1 cellular context compared by ENCODE assay signal in genomic region chr17:2029911-2030778, GRCh38.
TF ChIP-seq lines count a peak whose summit lies in the region.

Gene DPH1 (plus strand): TSS chr17:2030153. CDS start chr17:2030170, 17 bp downstream.

TF ChIP-seq in HepG2, 621 proteins besides CTCF, POLR2A, EP300 and RAD21 (continued from another document and continues in another):
- TF ChIP-seq, protein P1, sequence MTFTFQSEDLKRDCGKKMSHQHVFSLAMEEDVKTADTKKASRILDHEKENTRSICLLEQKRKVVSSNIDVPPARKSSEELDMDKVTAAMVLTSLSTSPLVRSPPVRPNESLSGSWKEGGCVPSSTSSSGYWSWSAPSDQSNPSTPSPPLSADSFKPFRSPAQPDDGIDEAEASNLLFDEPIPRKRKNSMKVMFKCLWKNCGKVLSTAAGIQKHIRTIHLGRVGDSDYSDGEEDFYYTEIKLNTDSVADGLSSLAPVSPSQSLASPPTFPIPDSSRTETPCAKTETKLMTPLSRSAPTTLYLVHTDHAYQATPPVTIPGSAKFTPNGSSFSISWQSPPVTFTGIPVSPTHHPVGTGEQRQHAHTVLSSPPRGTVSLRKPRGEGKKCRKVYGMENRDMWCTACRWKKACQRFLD (CRISPR knock-in tag; IDR thresholded peaks at IDR 0.05; ENCODE audit: borderline replicate concordance), result no peak; the same call in 1 of the 2 replicates
- TF ChIP-seq ZFP91 (CRISPR knock-in tag; IDR thresholded peaks at IDR 0.05; ENCODE audit: borderline replicate concordance) (peak; percentile 88), ZNF235 (CRISPR knock-in tag; IDR thresholded peaks at IDR 0.05; ENCODE audit: borderline replicate concordance) (peak; percentile 62; the same call in 1 of the 2 replicates), ZFP36L1 (CRISPR knock-in tag; IDR thresholded peaks at IDR 0.05) (peak; percentile 58; the same call in 1 of the 2 replicates), ZNF777 (CRISPR knock-in tag; IDR thresholded peaks at IDR 0.05) (peak; percentile 89), SUZ12 (IDR thresholded peaks at IDR 0.05; ENCODE audit: low read depth, low read length) (no peak), ZNF816 (CRISPR knock-in tag; IDR thresholded peaks at IDR 0.05; ENCODE audit: borderline replicate concordance) (no peak), NFRKB (IDR thresholded peaks at IDR 0.05) (no peak), PHB2 (IDR thresholded peaks at IDR 0.05; ENCODE audit: partially characterized antibody) (no peak), NCOA1 (CRISPR knock-in tag; IDR thresholded peaks at IDR 0.05) (no peak), NR2F2 (IDR thresholded peaks at IDR 0.05; ENCODE audit: borderline replicate concordance, low read depth) (no peak), CREB1 (IDR thresholded peaks at IDR 0.05) (no peak), CREB1 (CRISPR knock-in tag; IDR thresholded peaks at IDR 0.05) (peak; percentile 59; the same call in 1 of the 2 replicates), HNRNPUL1 (IDR thresholded peaks at IDR 0.05; ENCODE audit: low read depth, low read length) (no peak), BORCS8-MEF2B (CRISPR knock-in tag; IDR thresholded peaks at IDR 0.05) (peak; percentile 28; the same call in 1 of the 2 replicates), MEIS2 (CRISPR knock-in tag; IDR thresholded peaks at IDR 0.05) (no peak), ZNF737 (CRISPR knock-in tag; IDR thresholded peaks at IDR 0.05; ENCODE audit: borderline replicate concordance) (no peak), LRRFIP1 (CRISPR knock-in tag; conservative IDR thresholded peaks at IDR 0.05) (0 out of 2 replicates have a peak, but pooled peaks have one; percentile 59), GTF2F1 (IDR thresholded peaks at IDR 0.05; ENCODE audit: low read length) (no peak), ZFP37 (CRISPR knock-in tag; IDR thresholded peaks at IDR 0.05; ENCODE audit: borderline replicate concordance) (0 out of 2 replicates have a peak, but pooled peaks have one; percentile 52), DR1 (CRISPR knock-in tag; IDR thresholded peaks at IDR 0.05) (0 out of 2 replicates have a peak, but pooled peaks have one; percentile 52), TMF1 (CRISPR knock-in tag; IDR thresholded peaks at IDR 0.05; ENCODE audit: low read depth) (no peak), ZNF407 (CRISPR knock-in tag; IDR thresholded peaks at IDR 0.05; ENCODE audit: not compliant biosample characterization) (no peak)
- TF ChIP-seq, protein P2, sequence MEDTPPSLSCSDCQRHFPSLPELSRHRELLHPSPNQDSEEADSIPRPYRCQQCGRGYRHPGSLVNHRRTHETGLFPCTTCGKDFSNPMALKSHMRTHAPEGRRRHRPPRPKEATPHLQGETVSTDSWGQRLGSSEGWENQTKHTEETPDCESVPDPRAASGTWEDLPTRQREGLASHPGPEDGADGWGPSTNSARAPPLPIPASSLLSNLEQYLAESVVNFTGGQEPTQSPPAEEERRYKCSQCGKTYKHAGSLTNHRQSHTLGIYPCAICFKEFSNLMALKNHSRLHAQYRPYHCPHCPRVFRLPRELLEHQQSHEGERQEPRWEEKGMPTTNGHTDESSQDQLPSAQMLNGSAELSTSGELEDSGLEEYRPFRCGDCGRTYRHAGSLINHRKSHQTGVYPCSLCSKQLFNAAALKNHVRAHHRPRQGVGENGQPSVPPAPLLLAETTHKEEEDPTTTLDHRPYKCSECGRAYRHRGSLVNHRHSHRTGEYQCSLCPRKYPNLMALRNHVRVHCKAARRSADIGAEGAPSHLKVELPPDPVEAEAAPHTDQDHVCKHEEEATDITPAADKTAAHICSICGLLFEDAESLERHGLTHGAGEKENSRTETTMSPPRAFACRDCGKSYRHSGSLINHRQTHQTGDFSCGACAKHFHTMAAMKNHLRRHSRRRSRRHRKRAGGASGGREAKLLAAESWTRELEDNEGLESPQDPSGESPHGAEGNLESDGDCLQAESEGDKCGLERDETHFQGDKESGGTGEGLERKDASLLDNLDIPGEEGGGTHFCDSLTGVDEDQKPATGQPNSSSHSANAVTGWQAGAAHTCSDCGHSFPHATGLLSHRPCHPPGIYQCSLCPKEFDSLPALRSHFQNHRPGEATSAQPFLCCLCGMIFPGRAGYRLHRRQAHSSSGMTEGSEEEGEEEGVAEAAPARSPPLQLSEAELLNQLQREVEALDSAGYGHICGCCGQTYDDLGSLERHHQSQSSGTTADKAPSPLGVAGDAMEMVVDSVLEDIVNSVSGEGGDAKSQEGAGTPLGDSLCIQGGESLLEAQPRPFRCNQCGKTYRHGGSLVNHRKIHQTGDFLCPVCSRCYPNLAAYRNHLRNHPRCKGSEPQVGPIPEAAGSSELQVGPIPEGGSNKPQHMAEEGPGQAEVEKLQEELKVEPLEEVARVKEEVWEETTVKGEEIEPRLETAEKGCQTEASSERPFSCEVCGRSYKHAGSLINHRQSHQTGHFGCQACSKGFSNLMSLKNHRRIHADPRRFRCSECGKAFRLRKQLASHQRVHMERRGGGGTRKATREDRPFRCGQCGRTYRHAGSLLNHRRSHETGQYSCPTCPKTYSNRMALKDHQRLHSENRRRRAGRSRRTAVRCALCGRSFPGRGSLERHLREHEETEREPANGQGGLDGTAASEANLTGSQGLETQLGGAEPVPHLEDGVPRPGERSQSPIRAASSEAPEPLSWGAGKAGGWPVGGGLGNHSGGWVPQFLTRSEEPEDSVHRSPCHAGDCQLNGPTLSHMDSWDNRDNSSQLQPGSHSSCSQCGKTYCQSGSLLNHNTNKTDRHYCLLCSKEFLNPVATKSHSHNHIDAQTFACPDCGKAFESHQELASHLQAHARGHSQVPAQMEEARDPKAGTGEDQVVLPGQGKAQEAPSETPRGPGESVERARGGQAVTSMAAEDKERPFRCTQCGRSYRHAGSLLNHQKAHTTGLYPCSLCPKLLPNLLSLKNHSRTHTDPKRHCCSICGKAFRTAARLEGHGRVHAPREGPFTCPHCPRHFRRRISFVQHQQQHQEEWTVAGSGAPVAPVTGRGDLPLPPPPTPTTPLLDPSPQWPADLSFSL (CRISPR knock-in tag; IDR thresholded peaks at IDR 0.05), result no peak
- TF ChIP-seq, protein P3, sequence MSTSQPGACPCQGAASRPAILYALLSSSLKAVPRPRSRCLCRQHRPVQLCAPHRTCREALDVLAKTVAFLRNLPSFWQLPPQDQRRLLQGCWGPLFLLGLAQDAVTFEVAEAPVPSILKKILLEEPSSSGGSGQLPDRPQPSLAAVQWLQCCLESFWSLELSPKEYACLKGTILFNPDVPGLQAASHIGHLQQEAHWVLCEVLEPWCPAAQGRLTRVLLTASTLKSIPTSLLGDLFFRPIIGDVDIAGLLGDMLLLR (CRISPR knock-in tag; IDR thresholded peaks at IDR 0.05), result peak; percentile 99
- TF ChIP-seq, protein P4, sequence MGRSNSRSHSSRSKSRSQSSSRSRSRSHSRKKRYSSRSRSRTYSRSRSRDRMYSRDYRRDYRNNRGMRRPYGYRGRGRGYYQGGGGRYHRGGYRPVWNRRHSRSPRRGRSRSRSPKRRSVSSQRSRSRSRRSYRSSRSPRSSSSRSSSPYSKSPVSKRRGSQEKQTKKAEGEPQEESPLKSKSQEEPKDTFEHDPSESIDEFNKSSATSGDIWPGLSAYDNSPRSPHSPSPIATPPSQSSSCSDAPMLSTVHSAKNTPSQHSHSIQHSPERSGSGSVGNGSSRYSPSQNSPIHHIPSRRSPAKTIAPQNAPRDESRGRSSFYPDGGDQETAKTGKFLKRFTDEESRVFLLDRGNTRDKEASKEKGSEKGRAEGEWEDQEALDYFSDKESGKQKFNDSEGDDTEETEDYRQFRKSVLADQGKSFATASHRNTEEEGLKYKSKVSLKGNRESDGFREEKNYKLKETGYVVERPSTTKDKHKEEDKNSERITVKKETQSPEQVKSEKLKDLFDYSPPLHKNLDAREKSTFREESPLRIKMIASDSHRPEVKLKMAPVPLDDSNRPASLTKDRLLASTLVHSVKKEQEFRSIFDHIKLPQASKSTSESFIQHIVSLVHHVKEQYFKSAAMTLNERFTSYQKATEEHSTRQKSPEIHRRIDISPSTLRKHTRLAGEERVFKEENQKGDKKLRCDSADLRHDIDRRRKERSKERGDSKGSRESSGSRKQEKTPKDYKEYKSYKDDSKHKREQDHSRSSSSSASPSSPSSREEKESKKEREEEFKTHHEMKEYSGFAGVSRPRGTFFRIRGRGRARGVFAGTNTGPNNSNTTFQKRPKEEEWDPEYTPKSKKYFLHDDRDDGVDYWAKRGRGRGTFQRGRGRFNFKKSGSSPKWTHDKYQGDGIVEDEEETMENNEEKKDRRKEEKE (IDR thresholded peaks at IDR 0.05), result no peak
- TF ChIP-seq, protein P5, sequence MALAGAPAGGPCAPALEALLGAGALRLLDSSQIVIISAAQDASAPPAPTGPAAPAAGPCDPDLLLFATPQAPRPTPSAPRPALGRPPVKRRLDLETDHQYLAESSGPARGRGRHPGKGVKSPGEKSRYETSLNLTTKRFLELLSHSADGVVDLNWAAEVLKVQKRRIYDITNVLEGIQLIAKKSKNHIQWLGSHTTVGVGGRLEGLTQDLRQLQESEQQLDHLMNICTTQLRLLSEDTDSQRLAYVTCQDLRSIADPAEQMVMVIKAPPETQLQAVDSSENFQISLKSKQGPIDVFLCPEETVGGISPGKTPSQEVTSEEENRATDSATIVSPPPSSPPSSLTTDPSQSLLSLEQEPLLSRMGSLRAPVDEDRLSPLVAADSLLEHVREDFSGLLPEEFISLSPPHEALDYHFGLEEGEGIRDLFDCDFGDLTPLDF (CRISPR knock-in tag; IDR thresholded peaks at IDR 0.05), result no peak; the same call in 1 of the 2 replicates
